ENCODE assay signal across 24 cellular contexts in the genomic region with DNA sequence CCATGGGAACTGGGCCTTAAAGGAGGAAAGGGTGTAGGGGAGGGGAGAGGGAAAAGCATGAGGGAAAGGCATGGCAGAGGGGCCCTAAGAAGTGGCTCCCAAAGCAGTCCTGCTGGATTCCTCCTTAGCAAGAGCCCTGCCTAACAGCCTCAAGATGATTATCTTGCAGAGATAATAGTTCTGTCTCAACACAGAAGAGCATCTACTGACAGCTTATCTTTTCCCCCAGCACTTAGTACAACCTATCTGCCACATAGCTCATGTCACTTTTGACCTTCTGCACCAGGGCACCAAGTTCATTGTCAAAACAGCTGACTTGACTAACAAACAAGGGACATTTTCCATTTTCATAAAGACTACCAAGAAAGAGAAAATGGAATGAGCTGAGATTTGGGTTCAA.
"Had no signal": no experiment of that assay in that cellular context is flagged by ENCODE, and none has a peak within 500 bp of the region (broad histone marks: within the 10 kb centered on the region; RNA-seq: fewer than 3 reads in every experiment).

No MANE protein-coding gene starts in this region.

- H3K4me3 ChIP-seq: colonic mucosa, heart left ventricle, mucosa of descending colon, thoracic aorta, upper lobe of right lung had no signal

- ATAC-seq: activated CD4-positive, CD25-positive, alpha-beta regulatory T cell treated with anti-CD3 and anti-CD28 coated beads, Interleukin-2, amount 50 U/mL, for 24 hours; activated T-cell treated with anti-CD3 and anti-CD28 coated beads, Interleukin-2, amount 50 U/mL, for 72 hours; heart left ventricle; left cardiac atrium; mucosa of descending colon; upper lobe of right lung had no signal

- H3K27me3 ChIP-seq: colonic mucosa, heart left ventricle, upper lobe of right lung had no signal

- H3K9me3 ChIP-seq: colonic mucosa, heart left ventricle, mucosa of descending colon, thoracic aorta, upper lobe of right lung had no signal

- H3K27ac ChIP-seq: colonic mucosa, epithelial cell of prostate, thoracic aorta, upper lobe of right lung, VCaP had no signal

- H3K4me1 ChIP-seq: colonic mucosa had no signal

- DNase-seq: activated CD4-positive, alpha-beta memory T cell treated with anti-CD3 and anti-CD28 coated beads, Interleukin-2, amount 10 ng/mL, durations not matched to agents 7 days and 5 days; activated CD4-positive, alpha-beta T cell treated with anti-CD3 and anti-CD28 coated beads, Interleukin-2, amount 10 ng/mL, durations not matched to agents 24 days and 14 days; activated effector memory CD4-positive, alpha-beta T cell treated with Interleukin-2 at 50 U/mL for 16 hours; activated naive CD4-positive, alpha-beta T cell treated with anti-CD3 and anti-CD28 coated beads for 36 hours; activated naive CD8-positive, alpha-beta T cell treated with anti-CD3 and anti-CD28 coated beads, Interleukin-2, amount 10 ng/mL, durations not matched to agents 7 days and 5 days; activated T-cell treated with anti-CD3 and anti-CD28 coated beads, Interleukin-2, amount 50 U/mL, for 72 hours; amniotic stem cell; colonic mucosa; heart left ventricle; left cardiac atrium; mucosa of descending colon; nephron progenitor cell; occipital lobe; posterior cingulate gyrus; stimulated activated CD4-positive, alpha-beta T cell treated with anti-CD3 and anti-CD28 coated beads, Interleukin-2, amount 100 ng/mL, for 48 hours; stimulated activated naive CD4-positive, alpha-beta T cell treated with Interleukin-2 at 50 U/mL for 16 hours; T1000; upper lobe of right lung had no signal

- H3K36me3 ChIP-seq: colonic mucosa, heart left ventricle, thoracic aorta, upper lobe of right lung had no signal

- FAIRE-seq: bronchial epithelial cell, islet of Langerhans had no signal
